ENCODE assay signal across 23 cellular contexts in the genomic region with DNA sequence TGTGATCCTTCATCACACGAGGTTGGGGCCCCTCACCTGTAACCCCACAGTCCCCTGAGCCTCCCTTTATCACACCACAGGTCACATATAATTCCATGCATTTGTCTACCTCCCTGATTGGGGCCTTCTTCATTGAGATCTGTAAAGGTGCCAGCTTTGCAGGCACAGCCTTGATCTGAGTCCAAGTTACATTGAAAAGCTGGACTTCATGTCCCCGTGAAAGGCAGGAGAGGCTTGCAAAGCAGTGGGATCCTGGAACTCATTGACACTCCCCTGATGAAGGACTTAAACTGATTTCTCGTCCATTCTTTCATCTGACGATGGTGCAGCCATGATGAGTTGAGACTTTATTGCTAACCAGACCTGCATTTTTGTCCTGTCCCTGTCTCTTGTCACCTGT. TPM values are rescaled to one million over a fixed set of nuclear protein-coding genes. Genes with fewer than 3 reads are reported as not detected.
"Had no signal": no experiment of that assay in that cellular context is flagged by ENCODE, and none has a peak within 500 bp of the region (broad histone marks: within the 10 kb centered on the region; RNA-seq: fewer than 3 reads in every experiment).

No MANE protein-coding gene starts in this region.

- H3K9ac ChIP-seq: KMS-11 had no signal

- ATAC-seq: Right ventricle myocardium inferior, SK-N-SH treated with all-trans-retinoic acid at 6 μM for 48 hours had no signal

- H3K9me3 ChIP-seq: Peyer's patch, SJCRH30 had no signal

- H3K36me3 ChIP-seq: Peyer's patch, SJCRH30 had no signal

- DNase-seq: IMR-90; Kasumi-1; NCI-H1105; NCI-H1417; NCI-H1436 treated with DMSO at 0.1 percent for 48 hours; NCI-H1694 treated with DMSO at 0.1 percent for 48 hours; NCI-H1930; NCI-H2081; NCI-H2107; NCI-H2227 treated with DMSO at 0.1 percent for 48 hours; NCI-H524; NCI-H526 treated with DMSO at 0.1 percent for 48 hours; NCI-H748 treated with DMSO at 0.1 percent for 48 hours; NK-92 treated with Interleukin-12 subunit alpha and Interleukin-12 subunit beta, amount 100 ng/mL, for 24 hours; OCI-M1; PC-9; Peyer's patch; SHP77 treated with DMSO at 0.1 percent for 48 hours; SJCRH30 had no signal

- H3K4me2 ChIP-seq: KMS-11 had no signal

- H3K27me3 ChIP-seq: Peyer's patch, SJCRH30 had no signal

- H3K4me3 ChIP-seq: PC-9, Peyer's patch, SJCRH30 had no signal

- H3K27ac ChIP-seq: KMS-11, PC-9, Peyer's patch, SJCRH30 had no signal

- H2AFZ ChIP-seq: PC-9 had no signal

RNA-seq across cellular contexts. Expression of gene SYT17, which starts 3.8 kb away (rescaled TPM):
- total RNA-seq: IMR-90, MCF 10A had no signal
- polyA plus RNA-seq: IMR-90 had no signal
